Comparison of ENCODE assay signal across 8 cellular contexts in genomic region chr10:110007701-110008517, GRCh38. TPM values are rescaled to one million over a fixed set of nuclear protein-coding genes. Genes with fewer than 3 reads are reported as not detected.
DNase-seq lines count a peak whose midpoint lies in the region; ATAC-seq, FAIRE-seq and TF ChIP-seq lines count a peak whose summit lies in the region.

TSS of gene ADD3 (plus strand) at chr10:110007984. CDS start at chr10:110100654, 92,670 bp downstream.

- H3K4me1 ChIP-seq in HUES48 (ENCODE audit: control insufficient read depth, insufficient read depth, low read length) (peaks cover 64% of the 10 kb centered on the region), PC-3 (ENCODE audit: insufficient read depth, low read length) (peaks cover 37% of the 10 kb centered on the region), mucosa of stomach (ENCODE audit: control insufficient read depth, insufficient read depth, low read length) (peaks cover 41% of the 10 kb centered on the region)

- H3K27me3 Mint-ChIP-seq in activated T-cell treated with anti-CD3 and anti-CD28 coated beads, Interleukin-2, amount 50 U/mL, for 24 hours, result no peaks in the 10 kb centered on the region

- H3K9me3 Mint-ChIP-seq in activated T-cell treated with anti-CD3 and anti-CD28 coated beads, Interleukin-2, amount 50 U/mL, for 24 hours, result no peaks in the 10 kb centered on the region

- no peaks in the 10 kb centered on the region for H3F3A ChIP-seq in PC-3 (ENCODE audit: low read length, unreplicated experiment)

- no peak within 1 kb of the TSS for H3K4me3 Mint-ChIP-seq in activated T-cell treated with anti-CD3 and anti-CD28 coated beads, Interleukin-2, amount 50 U/mL, for 24 hours

- TF ChIP-seq POLR2A in erythroblast (IDR thresholded peaks at IDR 0.05; ENCODE audit: low read length), result peak; percentile 31

- H3K9ac ChIP-seq in HUES48 (ENCODE audit: low read depth, low read length) (peak within 1 kb of the TSS; percentile 61), PC-3 (ENCODE audit: low read length) (peak within 1 kb of the TSS; percentile 60), mucosa of stomach (ENCODE audit: low read length) (peak within 1 kb of the TSS; percentile 85)

- POLR2A ChIA-PET in PC-3 (lab: Charles Lee; ENCODE audit: unreplicated experiment), result interaction anchor here (0.6 kb wide), 1 partner anchor 21 kb away, joined by 5 read pairs; no protein-coding TSS in a partner anchor

- H3K27ac Mint-ChIP-seq in activated T-cell treated with anti-CD3 and anti-CD28 coated beads, Interleukin-2, amount 50 U/mL, for 24 hours, result no peak within 1 kb of the TSS

- H3K36me3 ChIP-seq in HUES48 (ENCODE audit: control insufficient read depth, insufficient read depth, low read length) (no peaks in the 10 kb centered on the region), PC-3 (ENCODE audit: low read depth, low read length) (no peaks in the 10 kb centered on the region), mucosa of stomach (ENCODE audit: control insufficient read depth, insufficient read depth, low read length) (no peaks in the 10 kb centered on the region)

- peak within 1 kb of the TSS; percentile 95 for H2AFZ ChIP-seq in PC-3 (ENCODE audit: low read length)

- no peaks in the 10 kb centered on the region for H3K9me3 ChIP-seq in HUES48 (ENCODE audit: control insufficient read depth, insufficient read depth, low read length)
- H3K9me3 ChIP-seq in PC-3 (ENCODE audit: low read length), result no peaks in the 10 kb centered on the region
- H3K9me3 ChIP-seq in mucosa of stomach (ENCODE audit: control insufficient read depth, low read length), result no peaks in the 10 kb centered on the region

- BruUV-seq in PC-3 (replicated peaks; lab: Mats Ljungman, UMichigan), result no TSS peak

- DNase-seq in D721Med (ENCODE audit: insufficient read length, low spot score) (peak; percentile 40), PC-3 (peak; percentile 47), erythroblast (lab: John Stamatoyannopoulos, UW) (peak; percentile 95)
- peak; percentile 93 for DNase-seq in activated T-cell treated with anti-CD3 and anti-CD28 coated beads, Interleukin-2, amount 50 U/mL, for 24 hours
- peak; percentile 88 to 90 for DNase-seq in stimulated activated CD8-positive, alpha-beta memory T cell treated with anti-CD3 and anti-CD28 coated beads, Interleukin-7, amount 100 ng/mL, for 1 hour (ENCODE audit: low read depth in 2 of 2)

- peaks cover 47% of the 10 kb centered on the region for H3K4me1 Mint-ChIP-seq in activated T-cell treated with anti-CD3 and anti-CD28 coated beads, Interleukin-2, amount 50 U/mL, for 24 hours (ENCODE audit: low read depth)

- peaks cover 8% of the 10 kb centered on the region for H3K36me3 Mint-ChIP-seq in activated T-cell treated with anti-CD3 and anti-CD28 coated beads, Interleukin-2, amount 50 U/mL, for 24 hours (ENCODE audit: low read depth)

- no peak for TF ChIP-seq CTCF in D721Med (IDR thresholded peaks at IDR 0.05; ENCODE audit: insufficient read depth, missing control alignments)
- TF ChIP-seq CTCF in PC-3 (conservative IDR thresholded peaks at IDR 0.05; ENCODE audit: low read depth, low read length), result no peak

- H4K20me1 ChIP-seq in PC-3 (ENCODE audit: low read length), result no peaks in the 10 kb centered on the region

- CTCF ChIA-PET in PC-3 (lab: Charles Lee), result interaction anchor here (1.0 kb wide), 1 partner anchor 124 kb away, joined by 5 read pairs; no protein-coding TSS in a partner anchor

- H3K27me3 ChIP-seq in HUES48 (ENCODE audit: control insufficient read depth, insufficient read depth, low read length) (peaks cover 12% of the 10 kb centered on the region), PC-3 (ENCODE audit: low read length) (no peaks in the 10 kb centered on the region), mucosa of stomach (ENCODE audit: control insufficient read depth, insufficient read depth, low read length) (no peaks in the 10 kb centered on the region)

- H3K4me3 ChIP-seq in HUES48 (ENCODE audit: low read depth, low read length) (peak within 1 kb of the TSS; percentile 82), PC-3 (ENCODE audit: low read length) (peak within 1 kb of the TSS; percentile 92), mucosa of stomach (ENCODE audit: low read length) (peak within 1 kb of the TSS; percentile 34)

- FAIRE-seq in D721Med (lab: Jason Lieb, UNC), result no peak

- peak within 1 kb of the TSS; percentile 100 for H3K4me2 ChIP-seq in PC-3 (ENCODE audit: low read length)

- intact Hi-C loops in PC-3 (cut with micrococcal nuclease), result loop anchor here (2.0 to 5.0 kb wide), 2 partner anchors 41 to 123 kb away; no protein-coding TSS in a partner anchor

- ATAC-seq in GM21390 (IDR thresholded peaks at IDR 0.05; ENCODE audit: unreplicated experiment), result peak; percentile 54
- ATAC-seq in PC-3, result peak; percentile 79

- no peaks in the 10 kb centered on the region for H3K9me2 ChIP-seq in PC-3 (replicated peaks; ENCODE audit: low read length)

- peak within 1 kb of the TSS; percentile 97 for H3K27ac ChIP-seq in HUES48 (ENCODE audit: low read depth, low read length)
- no peak within 1 kb of the TSS for H3K27ac ChIP-seq in PC-3 (ENCODE audit: low read length)

- peaks cover 43% of the 10 kb centered on the region for H3K79me2 ChIP-seq in PC-3 (ENCODE audit: low read length)

RNA-seq across cellular contexts. Expression of gene ADD3, which starts in this region (rescaled TPM):
- 25.7 and 30.3 TPM in 2 replicates for total RNA-seq in PC-3 (2014; rRNA removed)

Comparison
In these comparisons a context has a peak if more than half of its experiments do, and no peak if none do; other contexts are left out.
1. DNase-seq: peak in every context shown above with its lines; median percentile 95 in erythroblast; 93 in activated T-cell treated with anti-CD3 and anti-CD28 coated beads, Interleukin-2, amount 50 U/mL, for 24 hours; 89 in stimulated activated CD8-positive, alpha-beta memory T cell treated with anti-CD3 and anti-CD28 coated beads, Interleukin-7, amount 100 ng/mL, for 1 hour; 47 in PC-3; 40 in D721Med.
2. H3K4me3 ChIP-seq: peak in every context shown above with its lines; median percentile 92 in PC-3; 82 in HUES48; 34 in mucosa of stomach.